1 cellular context compared by ENCODE assay signal in the genomic region with DNA sequence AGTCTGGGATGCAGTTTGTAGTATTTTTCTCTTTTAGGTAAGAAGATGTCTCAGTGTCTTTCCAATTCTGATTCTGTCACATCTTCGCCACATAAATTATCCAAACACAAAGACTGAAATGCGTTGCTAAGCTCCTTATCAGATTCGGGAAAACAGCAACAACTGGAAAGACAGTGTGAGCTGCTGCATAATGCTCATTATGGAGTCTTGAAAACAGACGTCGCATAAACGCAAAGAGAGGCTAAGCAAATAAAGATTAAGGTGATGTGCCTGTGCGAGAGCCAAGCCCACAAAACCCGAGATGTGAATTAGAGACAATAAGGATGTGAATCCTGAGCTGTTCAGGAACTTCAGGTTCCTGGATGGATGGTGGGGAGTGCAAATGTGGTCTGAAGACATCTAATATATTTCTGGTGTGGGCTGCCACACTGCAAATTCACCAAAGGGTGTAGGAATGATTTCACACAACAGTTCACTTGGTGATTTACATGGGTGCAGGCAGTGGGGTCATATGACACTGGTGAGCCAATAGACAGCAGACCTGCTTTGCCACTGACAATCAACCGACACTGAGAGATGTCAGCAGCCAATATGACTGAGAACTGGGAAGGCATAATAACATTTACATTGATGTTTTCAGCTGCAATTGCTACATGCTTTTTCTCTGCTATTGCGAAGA.
TF ChIP-seq lines count a peak whose summit lies in the region.

No MANE protein-coding gene starts in this region.

TF ChIP-seq in HepG2, 621 proteins besides CTCF, POLR2A, EP300 and RAD21:
- no peak for TF ChIP-seq HNF4A (CRISPR knock-in tag; IDR thresholded peaks at IDR 0.05)
- no peak for TF ChIP-seq ZNF446 (CRISPR knock-in tag; IDR thresholded peaks at IDR 0.05)
- TF ChIP-seq ZNF121 (CRISPR knock-in tag; IDR thresholded peaks at IDR 0.05): no peak
- TF ChIP-seq, protein P1, sequence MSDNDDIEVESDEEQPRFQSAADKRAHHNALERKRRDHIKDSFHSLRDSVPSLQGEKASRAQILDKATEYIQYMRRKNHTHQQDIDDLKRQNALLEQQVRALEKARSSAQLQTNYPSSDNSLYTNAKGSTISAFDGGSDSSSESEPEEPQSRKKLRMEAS (IDR thresholded peaks at IDR 0.05): no peak
- no peak for TF ChIP-seq ZNF160 (CRISPR knock-in tag; IDR thresholded peaks at IDR 0.05)
- no peak for TF ChIP-seq ZNF564 (CRISPR knock-in tag; IDR thresholded peaks at IDR 0.05)
- no peak for TF ChIP-seq ZNF343 (CRISPR knock-in tag; IDR thresholded peaks at IDR 0.05)
- TF ChIP-seq GABPB1 (CRISPR knock-in tag; IDR thresholded peaks at IDR 0.05): no peak
- TF ChIP-seq, protein P2, sequence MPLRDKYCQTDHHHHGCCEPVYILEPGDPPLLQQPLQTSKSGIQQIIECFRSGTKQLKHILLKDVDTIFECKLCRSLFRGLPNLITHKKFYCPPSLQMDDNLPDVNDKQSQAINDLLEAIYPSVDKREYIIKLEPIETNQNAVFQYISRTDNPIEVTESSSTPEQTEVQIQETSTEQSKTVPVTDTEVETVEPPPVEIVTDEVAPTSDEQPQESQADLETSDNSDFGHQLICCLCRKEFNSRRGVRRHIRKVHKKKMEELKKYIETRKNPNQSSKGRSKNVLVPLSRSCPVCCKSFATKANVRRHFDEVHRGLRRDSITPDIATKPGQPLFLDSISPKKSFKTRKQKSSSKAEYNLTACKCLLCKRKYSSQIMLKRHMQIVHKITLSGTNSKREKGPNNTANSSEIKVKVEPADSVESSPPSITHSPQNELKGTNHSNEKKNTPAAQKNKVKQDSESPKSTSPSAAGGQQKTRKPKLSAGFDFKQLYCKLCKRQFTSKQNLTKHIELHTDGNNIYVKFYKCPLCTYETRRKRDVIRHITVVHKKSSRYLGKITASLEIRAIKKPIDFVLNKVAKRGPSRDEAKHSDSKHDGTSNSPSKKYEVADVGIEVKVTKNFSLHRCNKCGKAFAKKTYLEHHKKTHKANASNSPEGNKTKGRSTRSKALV (CRISPR knock-in tag; IDR thresholded peaks at IDR 0.05): no peak
TF ChIP-seq in HepG2: peak in this region for 0.
